Comparison of ENCODE assay signal across 22 cellular contexts in genomic region chr13:20288561-20288960, GRCh38. TPM values are rescaled to one million over a fixed set of nuclear protein-coding genes. Genes with fewer than 3 reads are reported as not detected.
A peak's percentile ranks its signal among the peaks of the same experiment; 100 is the strongest.
DNase-seq lines count a peak whose midpoint lies in the region; ATAC-seq, FAIRE-seq and TF ChIP-seq lines count a peak whose summit lies in the region.
"Had no signal": no experiment of that assay in that cellular context is flagged by ENCODE, and none has a peak within 500 bp of the region (broad histone marks: within the 10 kb centered on the region; RNA-seq: fewer than 3 reads in every experiment).

No MANE protein-coding gene starts in this region.

- H3K4me2 ChIP-seq in HepG2 (ENCODE audit: low read depth, low read length) (peak overlapping the region; percentile 45), OCI-LY7 (ENCODE audit: low read length) (no peak overlapping the region)
- H3K4me2 ChIP-seq: GM23338 had no signal

- POLR2A ChIA-PET in HepG2 (lab: Yijun Ruan, JAX) = no interaction called here
- POLR2A ChIA-PET in OCI-LY7 (lab: Charles Lee) = no interaction called here

- DNase-seq in HepG2 (ENCODE audit: low spot score) (peak; percentile 17), right lobe of liver (no peak), RPMI7951 (ENCODE audit: low read depth) (peak; percentile 8), foreskin melanocyte (peak; percentile 83), pons (ENCODE audit: low spot score) (no peak), esophagus squamous epithelium (lab: John Stamatoyannopoulos, UW) (no peak), OCI-LY7 (ENCODE audit: low spot score) (no peak)
- DNase-seq: C1 segment of cervical spinal cord; Caco-2; CD4-positive, alpha-beta memory T cell; DMS79; EL; GDM1; H9 had no signal

- no peaks in the 10 kb centered on the region for H4K20me1 ChIP-seq in HepG2 (ENCODE audit: insufficient read depth, low read length)
- no peaks in the 10 kb centered on the region for H4K20me1 ChIP-seq in OCI-LY7 (ENCODE audit: insufficient read depth, low read length)

- H3K4me3 ChIP-seq in HepG2 (replicated peaks in 1 of 3; ENCODE audit: insufficient read depth in 1 of 3, low read depth in 2 of 3, low read length in 3 of 3) (no peak overlapping the region), right lobe of liver (no peak overlapping the region), esophagus squamous epithelium (no peak overlapping the region), OCI-LY7 (ENCODE audit: low read depth, low read length, poor library complexity, severe bottlenecking) (no peak overlapping the region)
- H3K4me3 ChIP-seq: GM12878, GM23338 had no signal

- H2AFZ ChIP-seq in HepG2 (ENCODE audit: low read length) (no peak overlapping the region), OCI-LY7 (ENCODE audit: low read length) (no peak overlapping the region)
- H2AFZ ChIP-seq: GM23338 had no signal

- no peak overlapping the region for H3K9ac ChIP-seq in HepG2 (ENCODE audit: insufficient read depth, low read depth, low read length)

- BruUV-seq in HepG2 (replicated peaks; lab: Mats Ljungman, UMichigan) (no TSS peak), OCI-LY7 (replicated peaks; lab: Mats Ljungman, UMichigan) (no TSS peak)

- intact Hi-C loops in HepG2 (cut with micrococcal nuclease; ENCODE audit: unreplicated experiment) = no loop called here
- intact Hi-C loops in right lobe of liver (cut with DNase I) = no loop called here
- intact Hi-C loops in esophagus squamous epithelium (cut with DNase I) = no loop called here
- intact Hi-C loops in OCI-LY7 (cut with micrococcal nuclease; ENCODE audit: unreplicated experiment) = no loop called here

- TF ChIP-seq POLR2A in HepG2 (IDR thresholded peaks at IDR 0.05; ENCODE audit: insufficient read depth in 1 of 2, low read depth in 2 of 2, low read length in 2 of 2) = no peak
- no peak for TF ChIP-seq POLR2A in right lobe of liver (IDR thresholded peaks at IDR 0.05)
- TF ChIP-seq POLR2A in esophagus squamous epithelium (IDR thresholded peaks at IDR 0.05) = no peak

- peak; percentile 49 for FAIRE-seq in HepG2 (lab: Jason Lieb, UNC)
- FAIRE-seq: GM12878, GM19239 had no signal

- H3K9me3 ChIP-seq in HepG2 (ENCODE audit: low read length) = peaks cover 17% of the 10 kb centered on the region
- H3K9me3 ChIP-seq in right lobe of liver = peaks cover 0 to 4% (median 0%) of the 10 kb centered on the region in 4 donors
- H3K9me3 ChIP-seq in esophagus squamous epithelium = peaks cover 0 to 32% (median 28%) of the 10 kb centered on the region in 3 donors
- peaks cover 6% of the 10 kb centered on the region; the same call in 1 of the 2 replicates for H3K9me3 ChIP-seq in OCI-LY7 (ENCODE audit: low read length)

- no peak for TF ChIP-seq RAD21 in HepG2 (CRISPR knock-in tag; IDR thresholded peaks at IDR 0.05)

- no peaks in the 10 kb centered on the region for H3K79me2 ChIP-seq in HepG2 (ENCODE audit: insufficient read depth, low read length)
- no peaks in the 10 kb centered on the region for H3K79me2 ChIP-seq in OCI-LY7 (ENCODE audit: insufficient read depth, low read depth, low read length)

- H3K9me2 ChIP-seq in OCI-LY7 (ENCODE audit: insufficient read depth, low read length) = no peaks in the 10 kb centered on the region

- in situ Hi-C loops in HepG2 (cut with HindIII; ENCODE audit: extremely low pct_ligation_motif_present, low pct_unique_long_range_greater_than_20kb) = no loop called here

- no peak for TF ChIP-seq CTCF in HepG2 (CRISPR knock-in tag; IDR thresholded peaks at IDR 0.05)
- no peak for TF ChIP-seq CTCF in right lobe of liver (IDR thresholded peaks at IDR 0.05)
- no peak for TF ChIP-seq CTCF in esophagus squamous epithelium (IDR thresholded peaks at IDR 0.05)
- no peak for TF ChIP-seq CTCF in OCI-LY7 (conservative IDR thresholded peaks at IDR 0.05; ENCODE audit: low read length)

- 0% methylated on average over 1 of the region's 1 CpG for WGBS in HepG2 (ENCODE audit: low lambda C conversion rate)
- WGBS in right lobe of liver (ENCODE audit: insufficient coverage, low coverage, low lambda C conversion rate, missing lambda C conversion rate) = 50% methylated on average over 1 of the region's 1 CpG
- WGBS in esophagus squamous epithelium, 2 donors = 25 to 70% methylated on average over 1 of the region's 1 CpG

- H3K27ac ChIP-seq in HepG2 (ENCODE audit: extremely low read length, insufficient read depth, low read length) = no peak overlapping the region
- no peak overlapping the region for H3K27ac ChIP-seq in right lobe of liver
- H3K27ac ChIP-seq in esophagus squamous epithelium = no peak overlapping the region
- no peak overlapping the region for H3K27ac ChIP-seq in OCI-LY7 (ENCODE audit: low read depth, low read length, poor library complexity, severe bottlenecking)

- no peak for TF ChIP-seq EP300 in HepG2 (IDR thresholded peaks at IDR 0.05; ENCODE audit: low read depth in 2 of 2, low read length in 2 of 2)
- no peak for TF ChIP-seq EP300 in HepG2 (CRISPR knock-in tag; IDR thresholded peaks at IDR 0.05; ENCODE audit: borderline replicate concordance)

- H3K4me1 ChIP-seq in HepG2 (ENCODE audit: insufficient read depth, low read length) = peaks cover 24% of the 10 kb centered on the region
- peaks cover 0 to 5% (median 0%) of the 10 kb centered on the region in 4 donors for H3K4me1 ChIP-seq in right lobe of liver
- H3K4me1 ChIP-seq in esophagus squamous epithelium = no peaks in the 10 kb centered on the region
- H3K4me1 ChIP-seq in OCI-LY7 (ENCODE audit: insufficient read depth, low read length, poor library complexity, severe bottlenecking) = peaks cover 7% of the 10 kb centered on the region
- H3K4me1 ChIP-seq: Caco-2 had no signal

- H3K27me3 ChIP-seq in HepG2 (ENCODE audit: control insufficient read depth in 1 of 2, insufficient read depth in 2 of 2, low read length in 2 of 2) = no peaks in the 10 kb centered on the region
- H3K27me3 ChIP-seq in right lobe of liver = no peaks in the 10 kb centered on the region
- no peaks in the 10 kb centered on the region for H3K27me3 ChIP-seq in esophagus squamous epithelium

- ATAC-seq in HepG2 (peak; percentile 65), right lobe of liver (no peak)
- ATAC-seq: GM12878, GM23338, HCT116 had no signal

- CTCF ChIA-PET in HepG2 (lab: Yijun Ruan, JAX; ENCODE audit: low intra/inter-chr PET ratio, low total read pairs) (no interaction called here), OCI-LY7 (lab: Charles Lee; ENCODE audit: unreplicated experiment) (no interaction called here)

- H3K36me3 ChIP-seq in HepG2 (replicated peaks in 1 of 2; ENCODE audit: control insufficient read depth in 1 of 2, insufficient read depth in 2 of 2, low read length in 2 of 2) (no peaks in the 10 kb centered on the region), right lobe of liver (no peaks in the 10 kb centered on the region), esophagus squamous epithelium (no peaks in the 10 kb centered on the region), OCI-LY7 (ENCODE audit: insufficient read depth, low read length) (no peaks in the 10 kb centered on the region)

TF ChIP-seq in HepG2, 621 proteins besides CTCF, POLR2A, EP300 and RAD21:
- no peak for TF ChIP-seq DMAP1 (CRISPR knock-in tag; IDR thresholded peaks at IDR 0.05)
- TF ChIP-seq SOX13 (IDR thresholded peaks at IDR 0.05) = no peak
- peak in 1 of 2 experiments; percentile 8; a peak in 1 of 4 replicates for TF ChIP-seq SOX13 (CRISPR knock-in tag; conservative IDR thresholded peaks at IDR 0.05 in 1 of 2, IDR thresholded peaks at IDR 0.05 in 1 of 2)
TF ChIP-seq in HepG2: peak in this region for 1.

RNA-seq across cellular contexts. Expression of gene GJB6, which starts 56.4 kb away (rescaled TPM):
- total RNA-seq in HepG2 (2016; rRNA removed; fragmentation: Illumina TruSeq; extraction: Trizol) = not detected in 2 replicates
- not detected in 2 replicates for total RNA-seq in HepG2 (2016; cell fraction: cytosol; rRNA removed; fragmentation: Illumina TruSeq; extraction: Trizol; ENCODE audit: low read depth)
- total RNA-seq in HepG2 (2016; cell fraction: insoluble cytoplasmic fraction; rRNA removed; fragmentation: Illumina TruSeq; extraction: Trizol) = not detected in 2 replicates
- total RNA-seq in HepG2 (2016; cell fraction: membrane; rRNA removed; fragmentation: Illumina TruSeq; extraction: Trizol) = not detected in 2 replicates
- total RNA-seq in HepG2 (2016; cell fraction: nucleus; rRNA removed; fragmentation: Illumina TruSeq; extraction: Trizol) = not detected in 2 replicates
- polyA plus RNA-seq in HepG2 (2011; rRNA removed) = not detected in 2 replicates
- polyA plus RNA-seq in HepG2 (2011; cell fraction: cytosol; rRNA removed) = not detected in 2 replicates
- polyA plus RNA-seq in HepG2 (2011; cell fraction: nucleus; rRNA removed) = not detected in 2 replicates
- not detected in 2 replicates for polyA plus RNA-seq in HepG2 (2012)
- not detected in 2 replicates for polyA plus RNA-seq in HepG2 (2016; cell fraction: cytosol; fragmentation: Illumina TruSeq; extraction: Trizol; ENCODE audit: low read depth)
- not detected in 2 replicates for polyA plus RNA-seq in HepG2 (2016; cell fraction: insoluble cytoplasmic fraction; fragmentation: Illumina TruSeq; extraction: Trizol; ENCODE audit: low read depth)
- not detected in 2 replicates for polyA plus RNA-seq in HepG2 (2016; cell fraction: membrane; fragmentation: Illumina TruSeq; extraction: Trizol; ENCODE audit: low read depth)
- polyA plus RNA-seq in HepG2 (2016; cell fraction: nucleus; fragmentation: Illumina TruSeq; extraction: Trizol; ENCODE audit: insufficient read depth, low read depth) = not detected in 2 replicates
- polyA minus RNA-seq in HepG2 (2011; rRNA and poly(A)+ RNA removed; ENCODE audit: low replicate concordance) = not detected in 2 replicates
- not detected in 2 replicates for polyA minus RNA-seq in HepG2 (2011; cell fraction: cytosol; rRNA and poly(A)+ RNA removed)
- not detected in 2 replicates for polyA minus RNA-seq in HepG2 (2011; cell fraction: nucleus; rRNA and poly(A)+ RNA removed)
- not detected for total RNA-seq in right lobe of liver
- not detected in 2 replicates for total RNA-seq in RPMI7951 (2014; rRNA removed; shearing (Covaris generic))
- 100 to 1,000 TPM; 147 to 460 (median 386) TPM for total RNA-seq in esophagus squamous epithelium
- not detected in 2 replicates for total RNA-seq in OCI-LY7 (2014; rRNA removed; shearing (Covaris generic))
- total RNA-seq in OCI-LY7 (2022) = not detected in 2 replicates
- total RNA-seq: A172, A673, Caco-2, GM12878, GM23338, H4, H9 had no signal
- polyA plus RNA-seq: BJ; CD4-positive, alpha-beta memory T cell; GM23338 had no signal

Comparison
In these comparisons a context has a peak if more than half of its experiments do, and no peak if none do; other contexts are left out.
1. DNase-seq: peak in HepG2 (single experiment), RPMI7951 (single experiment) and foreskin melanocyte (single experiment); none in right lobe of liver (0 of 3), pons (single experiment), esophagus squamous epithelium (single experiment) and OCI-LY7 (single experiment).
2. RNA of gene GJB6, which starts 56.4 kb away (total RNA-seq): 147 to 460 TPM in esophagus squamous epithelium; not detected in HepG2, not detected in right lobe of liver, not detected in RPMI7951 and not detected in OCI-LY7; every median in the first group is over 100 times any median in the second.